ENCODE assay signal across 26 cellular contexts in the genomic region with DNA sequence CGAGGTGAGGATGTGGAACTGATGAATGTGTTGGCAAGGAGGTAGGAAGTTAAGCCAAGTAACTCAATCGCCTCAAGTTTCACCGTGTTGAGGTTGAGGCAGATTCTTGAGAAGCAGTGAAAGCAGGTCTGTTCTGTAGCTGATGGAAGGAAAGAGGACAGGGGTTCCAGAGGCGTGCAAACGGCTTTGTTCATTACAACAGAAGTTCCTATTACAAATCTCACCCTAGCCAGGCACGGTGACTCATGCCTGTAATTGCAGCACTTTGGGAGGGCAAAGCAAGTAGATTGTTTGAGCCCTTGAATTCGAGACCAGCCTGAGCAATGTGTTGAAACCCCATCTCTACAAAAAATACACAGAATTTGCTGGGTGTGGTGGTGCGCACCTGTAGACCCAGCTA. TPM values are rescaled to one million over a fixed set of nuclear protein-coding genes. Genes with fewer than 3 reads are reported as not detected.
DNase-seq lines count a peak whose midpoint lies in the region; ATAC-seq and TF ChIP-seq lines count a peak whose summit lies in the region.
"Had no signal": no experiment of that assay in that cellular context is flagged by ENCODE, and none has a peak within 500 bp of the region (broad histone marks: within the 10 kb centered on the region; RNA-seq: fewer than 3 reads in every experiment).

No MANE protein-coding gene starts in this region.

- no peaks in the 10 kb centered on the region for H3K9me3 ChIP-seq in HEK293 (ENCODE audit: control insufficient read depth, insufficient read depth, low read depth, low read length)
- no peaks in the 10 kb centered on the region for H3K9me3 ChIP-seq in osteoblast (ENCODE audit: low read depth, low read length)
- no peaks in the 10 kb centered on the region for H3K9me3 ChIP-seq in CD8-positive, alpha-beta T cell (ENCODE audit: low read length)
- no peaks in the 10 kb centered on the region for H3K9me3 ChIP-seq in lower lobe of right lung
- H3K9me3 ChIP-seq: BE2C, colonic mucosa, pancreas, tibial nerve had no signal

- peak; percentile 56 for DNase-seq in NB4 (ENCODE audit: low read depth)
- peak; percentile 16 for DNase-seq in astrocyte of the hippocampus (ENCODE audit: low read depth, low spot score)
- DNase-seq in osteoblast (ENCODE audit: insufficient read length, low spot score, missing footprints): peak; percentile 44
- no peak for DNase-seq in CD8-positive, alpha-beta T cell
- DNase-seq in Right ventricle myocardium inferior (ENCODE audit: missing footprints): no peak
- DNase-seq in lower lobe of right lung: no peak
- DNase-seq: activated CD4-positive, alpha-beta T cell treated with anti-CD3 and anti-CD28 coated beads for 1 hour; activated CD8-positive, alpha-beta memory T cell treated with anti-CD3 and anti-CD28 coated beads for 24 hours; activated T-cell treated with anti-CD3 and anti-CD28 coated beads, Interleukin-2, amount 50 U/mL, for 72 hours; BE2C; Calu3; colonic mucosa; hippocampal formation; mesenchymal stem cell; MM.1S; naive thymus-derived CD8-positive, alpha-beta T cell; NCI-H2081; NCI-H510A; OCI-M1; pancreas; stimulated activated CD4-positive, alpha-beta T cell treated with anti-CD3 and anti-CD28 coated beads, Interleukin-1b, Interleukin-23, amount 100 ng/mL, for 48 hours; stimulated activated naive CD8-positive, alpha-beta T cell treated with anti-CD3 and anti-CD28 coated beads, Interleukin-15, Interleukin-2, amounts not matched to agents 100 U/mL and 50 U/mL, for 24 hours had no signal

- TF ChIP-seq CTCF in HEK293 (tag by site-specific recombination; IDR thresholded peaks at IDR 0.05): no peak
- no peak for TF ChIP-seq CTCF in NB4 (IDR thresholded peaks at IDR 0.05; ENCODE audit: low read depth, low read length)
- no peak for TF ChIP-seq CTCF in osteoblast (IDR thresholded peaks at IDR 0.05; ENCODE audit: extremely low read depth, low read depth, low read length)
- TF ChIP-seq CTCF in CD8-positive, alpha-beta T cell (IDR thresholded peaks at IDR 0.05): no peak
- TF ChIP-seq CTCF in lower lobe of right lung (IDR thresholded peaks at IDR 0.05): no peak

- no peaks in the 10 kb centered on the region for H3K79me2 ChIP-seq in osteoblast (ENCODE audit: insufficient read depth, low read length)

- no peak overlapping the region for H3K4me2 ChIP-seq in osteoblast (ENCODE audit: insufficient read depth, low read length)

- no peaks in the 10 kb centered on the region for H3K36me3 Mint-ChIP-seq in CD8-positive, alpha-beta T cell
- H3K36me3 Mint-ChIP-seq: activated naive CD4-positive, alpha-beta T cell treated with anti-CD3 and anti-CD28 coated beads, Interleukin-2, amount 50 U/mL, for 24 hours; naive thymus-derived CD8-positive, alpha-beta T cell had no signal

- no peak overlapping the region for H2AFZ ChIP-seq in osteoblast (ENCODE audit: low read length)

- H3K4me3 ChIP-seq in HEK293 (ENCODE audit: low read depth, low read length) (no peak overlapping the region), NB4 (ENCODE audit: low read depth, low read length) (no peak overlapping the region), osteoblast (ENCODE audit: insufficient read depth, low read length) (no peak overlapping the region), lower lobe of right lung (no peak overlapping the region)
- no peak overlapping the region for H3K4me3 ChIP-seq in CD8-positive, alpha-beta T cell (ENCODE audit: low read depth, low read length)
- H3K4me3 ChIP-seq: colonic mucosa, pancreas, tibial nerve had no signal

- H3K27ac ChIP-seq in HEK293 (ENCODE audit: extremely low read depth, low read depth, low read length): no peak overlapping the region
- H3K27ac ChIP-seq in osteoblast (ENCODE audit: low read depth, low read length): no peak overlapping the region
- H3K27ac ChIP-seq in CD8-positive, alpha-beta T cell (ENCODE audit: low read depth, low read length): no peak overlapping the region
- no peak overlapping the region for H3K27ac ChIP-seq in lower lobe of right lung
- H3K27ac ChIP-seq: colonic mucosa, foreskin keratinocyte, pancreas, tibial nerve had no signal

- no peak for ATAC-seq in CD8-positive, alpha-beta T cell
- ATAC-seq in Right ventricle myocardium inferior: no peak
- ATAC-seq in lower lobe of right lung: no peak
- ATAC-seq: activated T-cell treated with anti-CD3 and anti-CD28 coated beads, Interleukin-2, amount 50 U/mL, for 72 hours; foreskin keratinocyte; naive thymus-derived CD8-positive, alpha-beta T cell; pancreas; stimulated activated naive CD8-positive, alpha-beta T cell treated with anti-CD3 and anti-CD28 coated beads, Interleukin-15, Interleukin-2, amounts not matched to agents 100 U/mL and 50 U/mL, for 24 hours had no signal

- peaks cover 50% of the 10 kb centered on the region for H3K27me3 Mint-ChIP-seq in CD8-positive, alpha-beta T cell (ENCODE audit: low read depth)

- H3K27me3 ChIP-seq in osteoblast (ENCODE audit: insufficient read depth, low read length) (no peaks in the 10 kb centered on the region), lower lobe of right lung (ENCODE audit: low read depth) (no peaks in the 10 kb centered on the region)
- H3K27me3 ChIP-seq in CD8-positive, alpha-beta T cell (ENCODE audit: insufficient read depth, low read length): no peaks in the 10 kb centered on the region
- H3K27me3 ChIP-seq: colonic mucosa, foreskin keratinocyte, pancreas had no signal

- H3K4me1 Mint-ChIP-seq in CD8-positive, alpha-beta T cell (ENCODE audit: low read depth): peaks cover 6% of the 10 kb centered on the region
- H3K4me1 Mint-ChIP-seq: activated naive CD4-positive, alpha-beta T cell treated with anti-CD3 and anti-CD28 coated beads, Interleukin-2, amount 50 U/mL, for 24 hours had no signal

- CTCF ChIA-PET in HEK293 (lab: Yijun Ruan, JAX): interaction anchor here (0.6 to 4.7 kb wide), 3 partner anchors 138 to 1040 kb away, joined by 3 to 96 read pairs (median 3); no protein-coding TSS in a partner anchor
- CTCF ChIA-PET in CD8-positive, alpha-beta T cell (lab: Charles Lee): interaction anchor here (1.4 kb wide), 1 partner anchor 12 kb away, joined by 3 read pairs; no protein-coding TSS in a partner anchor

- intact Hi-C loops in CD8-positive, alpha-beta T cell (cut with DNase I, micrococcal nuclease): loop anchor here (5.0 kb wide), 4 partner anchors 362 to 1927 kb away; no protein-coding TSS in a partner anchor
- intact Hi-C loops in Right ventricle myocardium inferior (cut with DNase I): loop anchor here (5.0 to 10.0 kb wide), 3 partner anchors 372 to 1400 kb away; no protein-coding TSS in a partner anchor
- intact Hi-C loops in lower lobe of right lung (cut with DNase I): no loop called here

- no peaks in the 10 kb centered on the region for H4K20me1 ChIP-seq in osteoblast (ENCODE audit: insufficient read depth, low read length)

- POLR2A ChIA-PET in HEK293 (lab: Yijun Ruan, JAX): no interaction called here
- POLR2A ChIA-PET in CD8-positive, alpha-beta T cell (lab: Charles Lee): no interaction called here

- H3K4me1 ChIP-seq in HEK293 (ENCODE audit: control insufficient read depth, insufficient read depth, low read length) (no peaks in the 10 kb centered on the region), osteoblast (ENCODE audit: insufficient read depth, low read length) (peaks cover 6% of the 10 kb centered on the region), lower lobe of right lung (peaks cover 6% of the 10 kb centered on the region)
- H3K4me1 ChIP-seq in CD8-positive, alpha-beta T cell (ENCODE audit: insufficient read depth, low read length): peaks cover 4% of the 10 kb centered on the region
- H3K4me1 ChIP-seq: BE2C, colonic mucosa had no signal

- H3K36me3 ChIP-seq in HEK293 (ENCODE audit: control insufficient read depth in 2 of 2, insufficient read depth in 1 of 2, low read length in 2 of 2) (no peaks in the 10 kb centered on the region), osteoblast (ENCODE audit: insufficient read depth, low read length) (no peaks in the 10 kb centered on the region), lower lobe of right lung (no peaks in the 10 kb centered on the region)
- H3K36me3 ChIP-seq in CD8-positive, alpha-beta T cell (ENCODE audit: insufficient read depth, low read length): no peaks in the 10 kb centered on the region
- H3K36me3 ChIP-seq: BE2C, colonic mucosa, pancreas, tibial nerve had no signal

- H3K4me3 Mint-ChIP-seq in CD8-positive, alpha-beta T cell: no peak overlapping the region
- H3K4me3 Mint-ChIP-seq: activated naive CD4-positive, alpha-beta T cell treated with anti-CD3 and anti-CD28 coated beads, Interleukin-2, amount 50 U/mL, for 24 hours; activated T-cell treated with anti-CD3 and anti-CD28 coated beads, Interleukin-2, amount 50 U/mL, for 72 hours; naive thymus-derived CD8-positive, alpha-beta T cell had no signal

- H3K9me3 Mint-ChIP-seq in CD8-positive, alpha-beta T cell: no peaks in the 10 kb centered on the region
- H3K9me3 Mint-ChIP-seq: activated naive CD4-positive, alpha-beta T cell treated with anti-CD3 and anti-CD28 coated beads, Interleukin-2, amount 50 U/mL, for 24 hours; activated T-cell treated with anti-CD3 and anti-CD28 coated beads, Interleukin-2, amount 50 U/mL, for 72 hours; naive thymus-derived CD8-positive, alpha-beta T cell had no signal

- no peak for TF ChIP-seq POLR2A in NB4 (IDR thresholded peaks at IDR 0.05; ENCODE audit: extremely low read depth, insufficient read length)

- H3K27ac Mint-ChIP-seq in CD8-positive, alpha-beta T cell: no peak overlapping the region
- H3K27ac Mint-ChIP-seq: activated naive CD4-positive, alpha-beta T cell treated with anti-CD3 and anti-CD28 coated beads, Interleukin-2, amount 50 U/mL, for 24 hours; activated T-cell treated with anti-CD3 and anti-CD28 coated beads, Interleukin-2, amount 50 U/mL, for 72 hours had no signal

TF ChIP-seq in HEK293, 187 proteins besides CTCF, POLR2A, EP300 and RAD21 (continues in another document):
- TF ChIP-seq KLF7 (tag by site-specific recombination; IDR thresholded peaks at IDR 0.05; ENCODE audit: borderline replicate concordance) (no peak), KLF8 (tag by site-specific recombination; IDR thresholded peaks at IDR 0.05) (no peak), ZFP3 (tag by site-specific recombination; IDR thresholded peaks at IDR 0.05; ENCODE audit: low read depth) (no peak), ZNF660 (tag by site-specific recombination; IDR thresholded peaks at IDR 0.05) (peak; percentile 46; the same call in 1 of the 2 replicates), ZNF623 (tag by site-specific recombination; IDR thresholded peaks at IDR 0.05) (no peak)

RNA-seq across cellular contexts. Expression of gene PTF1A, which starts 36.9 kb away (rescaled TPM):
- not detected in 2 replicates for total RNA-seq in osteoblast
- total RNA-seq in CD8-positive, alpha-beta T cell: not detected
- not detected for total RNA-seq in Right ventricle myocardium inferior
- not detected for total RNA-seq in lower lobe of right lung
- total RNA-seq: activated T-cell treated with anti-CD3 and anti-CD28 coated beads, Interleukin-2, amount 50 U/mL, for 72 hours; Calu3; colonic mucosa; foreskin keratinocyte; naive thymus-derived CD8-positive, alpha-beta T cell had no signal

RNA-seq across cellular contexts. Expression of gene MSRB2, which starts 59.8 kb away (rescaled TPM):
- total RNA-seq in osteoblast (6.9 and 10.6 TPM in 2 replicates), Right ventricle myocardium inferior (171 TPM), lower lobe of right lung (17.9 TPM)
- 1 to 10 TPM; 1.0 to 1.1 TPM for total RNA-seq in CD8-positive, alpha-beta T cell

Comparison
In these comparisons a context has a peak if more than half of its experiments do, and no peak if none do; other contexts are left out.
1. DNase-seq: peak in NB4 (single experiment), astrocyte of the hippocampus (single experiment) and osteoblast (single experiment); none in CD8-positive, alpha-beta T cell (0 of 7), Right ventricle myocardium inferior (single experiment) and lower lobe of right lung (single experiment).